Comparison of ENCODE assay signal across 16 cellular contexts in genomic region chr6:42337985-42338572, GRCh38.
DNase-seq lines count a peak whose midpoint lies in the region; ATAC-seq and TF ChIP-seq lines count a peak whose summit lies in the region.
"Had no signal": no experiment of that assay in that cellular context is flagged by ENCODE, and none has a peak within 500 bp of the region (broad histone marks: within the 10 kb centered on the region; RNA-seq: fewer than 3 reads in every experiment).

No MANE protein-coding gene starts in this region.

- no peaks in the 10 kb centered on the region for H3K9me3 ChIP-seq in HEK293 (ENCODE audit: control insufficient read depth, insufficient read depth, low read depth, low read length)
- H3K9me3 ChIP-seq: gastrocnemius medialis, psoas muscle had no signal

- DNase-seq in activated CD4-positive, CD25-positive, alpha-beta regulatory T cell treated with anti-CD3 and anti-CD28 coated beads, Interleukin-2, amount 50 U/mL, for 72 hours: peak; percentile 27
- no peak for DNase-seq in activated CD4-positive, CD25-positive, alpha-beta regulatory T cell (lab: John Stamatoyannopoulos, UW)
- DNase-seq in mesothelial cell of epicardium (ENCODE audit: low spot score in 2 of 2, unreplicated experiment in 2 of 2): no peak
- no peak for DNase-seq in activated gamma-delta T cell treated with Interleukin-2 at 50 U/mL for 16 hours
- no peak for DNase-seq in nucleus accumbens (lab: John Stamatoyannopoulos, UW)
- DNase-seq: activated CD4-positive, alpha-beta T cell treated with anti-CD3 and anti-CD28 coated beads for 1 hour; activated effector memory CD4-positive, alpha-beta T cell treated with Interleukin-2 at 50 U/mL for 16 hours; caudate nucleus; gastrocnemius medialis; NCI-H1436; NCI-H345; psoas muscle had no signal

- H3K4me3 ChIP-seq in HEK293 (ENCODE audit: low read depth, low read length): no peak overlapping the region
- H3K4me3 ChIP-seq: gastrocnemius medialis, K562, psoas muscle had no signal

- H3K9me3 Mint-ChIP-seq in activated T-helper 17 cell treated with anti-CD3 and anti-CD28 coated beads, Interleukin-2, amount 50 U/mL, for 72 hours: no peaks in the 10 kb centered on the region
- H3K9me3 Mint-ChIP-seq in mesothelial cell of epicardium: no peaks in the 10 kb centered on the region

- CTCF ChIA-PET in HEK293 (lab: Yijun Ruan, JAX): interaction anchor here (0.6 to 2.6 kb wide), 4 partner anchors 97 to 209 kb away, joined by 3 to 8 read pairs (median 5); no protein-coding TSS in a partner anchor

- H3K27me3 Mint-ChIP-seq in activated T-helper 17 cell treated with anti-CD3 and anti-CD28 coated beads, Interleukin-2, amount 50 U/mL, for 72 hours: no peaks in the 10 kb centered on the region
- no peaks in the 10 kb centered on the region for H3K27me3 Mint-ChIP-seq in mesothelial cell of epicardium (ENCODE audit: low read depth)

- H3K27ac Mint-ChIP-seq in activated T-helper 17 cell treated with anti-CD3 and anti-CD28 coated beads, Interleukin-2, amount 50 U/mL, for 72 hours: peak overlapping the region; percentile 98
- H3K27ac Mint-ChIP-seq in mesothelial cell of epicardium: peak overlapping the region; percentile 66

- no peak overlapping the region for H3K27ac ChIP-seq in HEK293 (ENCODE audit: extremely low read depth, low read depth, low read length)
- H3K27ac ChIP-seq: gastrocnemius medialis, psoas muscle had no signal

- peaks cover 36% of the 10 kb centered on the region for H3K4me1 Mint-ChIP-seq in activated T-helper 17 cell treated with anti-CD3 and anti-CD28 coated beads, Interleukin-2, amount 50 U/mL, for 72 hours
- H3K4me1 Mint-ChIP-seq in mesothelial cell of epicardium: peaks cover 12% of the 10 kb centered on the region

- POLR2A ChIA-PET in HEK293 (lab: Yijun Ruan, JAX): interaction anchor here (0.6 kb wide), 1 partner anchor 209 kb away, joined by 3 read pairs; no protein-coding TSS in a partner anchor

- peaks cover 10% of the 10 kb centered on the region for H3K4me1 ChIP-seq in HEK293 (ENCODE audit: control insufficient read depth, insufficient read depth, low read length)
- H3K4me1 ChIP-seq: gastrocnemius medialis, psoas muscle had no signal

- TF ChIP-seq CTCF in HEK293 (tag by site-specific recombination; IDR thresholded peaks at IDR 0.05): no peak
- TF ChIP-seq CTCF in mesothelial cell of epicardium (IDR thresholded peaks at IDR 0.05; ENCODE audit: unreplicated experiment): no peak

- ATAC-seq in activated T-helper 17 cell treated with anti-CD3 and anti-CD28 coated beads, Interleukin-2, amount 50 U/mL, for 72 hours (replicated peaks): no peak
- no peak for ATAC-seq in GM21723 (IDR thresholded peaks at IDR 0.05; ENCODE audit: unreplicated experiment)
- ATAC-seq: gastrocnemius medialis, psoas muscle had no signal

- H3K36me3 ChIP-seq in HEK293 (ENCODE audit: control insufficient read depth in 2 of 2, insufficient read depth in 1 of 2, low read length in 2 of 2): no peaks in the 10 kb centered on the region
- H3K36me3 ChIP-seq: gastrocnemius medialis had no signal

- peaks cover 11% of the 10 kb centered on the region for H3K36me3 Mint-ChIP-seq in activated T-helper 17 cell treated with anti-CD3 and anti-CD28 coated beads, Interleukin-2, amount 50 U/mL, for 72 hours (ENCODE audit: low read depth)
- no peaks in the 10 kb centered on the region for H3K36me3 Mint-ChIP-seq in mesothelial cell of epicardium

- peak overlapping the region; percentile 72 for H3K4me3 Mint-ChIP-seq in activated T-helper 17 cell treated with anti-CD3 and anti-CD28 coated beads, Interleukin-2, amount 50 U/mL, for 72 hours
- no peak overlapping the region for H3K4me3 Mint-ChIP-seq in mesothelial cell of epicardium

TF ChIP-seq in HEK293, 187 proteins besides CTCF, POLR2A, EP300 and RAD21:
- no peak for TF ChIP-seq KLF9 (tag by site-specific recombination; IDR thresholded peaks at IDR 0.05; ENCODE audit: low read depth)
- peak; percentile 60; the same call in 1 of the 2 replicates for TF ChIP-seq PRDM10 (tag by site-specific recombination; IDR thresholded peaks at IDR 0.05)
TF ChIP-seq in HEK293: peak in this region for 1.
